1 cellular context compared by ENCODE assay signal in the genomic region with DNA sequence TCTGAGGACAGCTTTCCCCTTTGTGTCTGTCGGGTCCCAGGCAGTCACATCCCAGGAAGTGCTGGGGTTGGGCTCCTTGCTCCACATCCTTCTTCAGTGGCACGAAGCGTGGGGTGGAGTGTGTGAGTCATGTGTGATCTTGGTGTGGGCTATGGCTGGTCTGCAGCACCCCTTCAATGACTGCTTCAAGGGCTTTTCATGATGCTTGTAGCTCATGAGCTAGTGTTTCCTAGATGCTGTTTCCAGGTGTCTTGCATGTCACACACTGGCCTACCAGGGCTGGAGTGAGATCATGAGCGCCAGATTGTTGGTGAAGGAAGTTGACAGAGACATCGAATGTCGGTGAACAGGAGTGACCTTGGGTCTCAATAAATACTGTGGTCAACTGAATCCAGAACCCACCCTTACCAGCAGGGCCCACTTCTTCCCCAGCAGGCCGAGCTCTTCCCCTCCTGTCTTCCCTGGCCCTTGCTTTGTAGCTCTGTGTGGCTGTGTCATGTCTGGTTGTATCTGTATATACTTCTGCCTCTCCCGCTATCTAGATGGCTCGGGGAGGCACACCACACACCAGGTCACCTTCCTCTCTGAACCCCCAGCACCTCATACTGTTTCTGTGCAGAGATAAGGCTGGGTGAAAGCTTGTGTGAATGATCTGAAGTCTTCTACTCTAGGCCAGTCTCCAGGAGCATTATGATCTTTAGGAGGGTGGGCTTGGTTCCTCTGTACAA.
TF ChIP-seq lines count a peak whose summit lies in the region.

No MANE protein-coding gene starts in this region.

TF ChIP-seq in K562, 482 proteins besides CTCF, POLR2A, EP300 and RAD21 (continues in another document):
- TF ChIP-seq, protein P1, sequence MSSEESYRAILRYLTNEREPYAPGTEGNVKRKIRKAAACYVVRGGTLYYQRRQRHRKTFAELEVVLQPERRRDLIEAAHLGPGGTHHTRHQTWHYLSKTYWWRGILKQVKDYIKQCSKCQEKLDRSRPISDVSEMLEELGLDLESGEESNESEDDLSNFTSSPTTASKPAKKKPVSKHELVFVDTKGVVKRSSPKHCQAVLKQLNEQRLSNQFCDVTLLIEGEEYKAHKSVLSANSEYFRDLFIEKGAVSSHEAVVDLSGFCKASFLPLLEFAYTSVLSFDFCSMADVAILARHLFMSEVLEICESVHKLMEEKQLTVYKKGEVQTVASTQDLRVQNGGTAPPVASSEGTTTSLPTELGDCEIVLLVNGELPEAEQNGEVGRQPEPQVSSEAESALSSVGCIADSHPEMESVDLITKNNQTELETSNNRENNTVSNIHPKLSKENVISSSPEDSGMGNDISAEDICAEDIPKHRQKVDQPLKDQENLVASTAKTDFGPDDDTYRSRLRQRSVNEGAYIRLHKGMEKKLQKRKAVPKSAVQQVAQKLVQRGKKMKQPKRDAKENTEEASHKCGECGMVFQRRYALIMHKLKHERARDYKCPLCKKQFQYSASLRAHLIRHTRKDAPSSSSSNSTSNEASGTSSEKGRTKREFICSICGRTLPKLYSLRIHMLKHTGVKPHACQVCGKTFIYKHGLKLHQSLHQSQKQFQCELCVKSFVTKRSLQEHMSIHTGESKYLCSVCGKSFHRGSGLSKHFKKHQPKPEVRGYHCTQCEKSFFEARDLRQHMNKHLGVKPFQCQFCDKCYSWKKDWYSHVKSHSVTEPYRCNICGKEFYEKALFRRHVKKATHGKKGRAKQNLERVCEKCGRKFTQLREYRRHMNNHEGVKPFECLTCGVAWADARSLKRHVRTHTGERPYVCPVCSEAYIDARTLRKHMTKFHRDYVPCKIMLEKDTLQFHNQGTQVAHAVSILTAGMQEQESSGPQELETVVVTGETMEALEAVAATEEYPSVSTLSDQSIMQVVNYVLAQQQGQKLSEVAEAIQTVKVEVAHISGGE (CRISPR knock-in tag; IDR thresholded peaks at IDR 0.05), result peak in 1 of 3 experiments; percentile 38; a peak in 1 of 6 replicates
- 0 out of 2 replicates have a peak, but pooled peaks have one; percentile 34 for TF ChIP-seq LEF1 (IDR thresholded peaks at IDR 0.05)
- 0 out of 2 replicates have a peak, but pooled peaks have one; percentile 12 for TF ChIP-seq SMARCC2 (IDR thresholded peaks at IDR 0.05; ENCODE audit: low read depth)
- no peak for TF ChIP-seq GTF2A2 (tag; IDR thresholded peaks at IDR 0.05)
- TF ChIP-seq, protein P2, sequence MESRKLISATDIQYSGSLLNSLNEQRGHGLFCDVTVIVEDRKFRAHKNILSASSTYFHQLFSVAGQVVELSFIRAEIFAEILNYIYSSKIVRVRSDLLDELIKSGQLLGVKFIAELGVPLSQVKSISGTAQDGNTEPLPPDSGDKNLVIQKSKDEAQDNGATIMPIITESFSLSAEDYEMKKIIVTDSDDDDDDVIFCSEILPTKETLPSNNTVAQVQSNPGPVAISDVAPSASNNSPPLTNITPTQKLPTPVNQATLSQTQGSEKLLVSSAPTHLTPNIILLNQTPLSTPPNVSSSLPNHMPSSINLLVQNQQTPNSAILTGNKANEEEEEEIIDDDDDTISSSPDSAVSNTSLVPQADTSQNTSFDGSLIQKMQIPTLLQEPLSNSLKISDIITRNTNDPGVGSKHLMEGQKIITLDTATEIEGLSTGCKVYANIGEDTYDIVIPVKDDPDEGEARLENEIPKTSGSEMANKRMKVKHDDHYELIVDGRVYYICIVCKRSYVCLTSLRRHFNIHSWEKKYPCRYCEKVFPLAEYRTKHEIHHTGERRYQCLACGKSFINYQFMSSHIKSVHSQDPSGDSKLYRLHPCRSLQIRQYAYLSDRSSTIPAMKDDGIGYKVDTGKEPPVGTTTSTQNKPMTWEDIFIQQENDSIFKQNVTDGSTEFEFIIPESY (CRISPR knock-in tag; IDR thresholded peaks at IDR 0.05), result peak; percentile 45; the same call in 1 of the 2 replicates
- TF ChIP-seq MTA2 (IDR thresholded peaks at IDR 0.05; ENCODE audit: low read depth), result 0 out of 2 replicates have a peak, but pooled peaks have one; percentile 12
- 0 out of 2 replicates have a peak, but pooled peaks have one; percentile 10 for TF ChIP-seq TOE1 (IDR thresholded peaks at IDR 0.05; ENCODE audit: borderline replicate concordance)
- no peak for TF ChIP-seq TOE1 (CRISPR knock-in tag; IDR thresholded peaks at IDR 0.05; ENCODE audit: borderline replicate concordance, low read depth)
- TF ChIP-seq, protein P3, sequence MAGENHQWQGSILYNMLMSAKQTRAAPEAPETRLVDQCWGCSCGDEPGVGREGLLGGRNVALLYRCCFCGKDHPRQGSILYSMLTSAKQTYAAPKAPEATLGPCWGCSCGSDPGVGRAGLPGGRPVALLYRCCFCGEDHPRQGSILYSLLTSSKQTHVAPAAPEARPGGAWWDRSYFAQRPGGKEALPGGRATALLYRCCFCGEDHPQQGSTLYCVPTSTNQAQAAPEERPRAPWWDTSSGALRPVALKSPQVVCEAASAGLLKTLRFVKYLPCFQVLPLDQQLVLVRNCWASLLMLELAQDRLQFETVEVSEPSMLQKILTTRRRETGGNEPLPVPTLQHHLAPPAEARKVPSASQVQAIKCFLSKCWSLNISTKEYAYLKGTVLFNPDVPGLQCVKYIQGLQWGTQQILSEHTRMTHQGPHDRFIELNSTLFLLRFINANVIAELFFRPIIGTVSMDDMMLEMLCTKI (IDR thresholded peaks at IDR 0.05; ENCODE audit: partially characterized antibody), result no peak
- no peak for TF ChIP-seq MYC (IDR thresholded peaks at IDR 0.05; ENCODE audit: low read depth, low read length)
- TF ChIP-seq MYC (CRISPR knock-in tag; IDR thresholded peaks at IDR 0.05; ENCODE audit: borderline replicate concordance, low read depth), result no peak
- peak; percentile 61 for TF ChIP-seq FOSL1 (tag; conservative IDR thresholded peaks at IDR 0.05)
- TF ChIP-seq, protein P4, sequence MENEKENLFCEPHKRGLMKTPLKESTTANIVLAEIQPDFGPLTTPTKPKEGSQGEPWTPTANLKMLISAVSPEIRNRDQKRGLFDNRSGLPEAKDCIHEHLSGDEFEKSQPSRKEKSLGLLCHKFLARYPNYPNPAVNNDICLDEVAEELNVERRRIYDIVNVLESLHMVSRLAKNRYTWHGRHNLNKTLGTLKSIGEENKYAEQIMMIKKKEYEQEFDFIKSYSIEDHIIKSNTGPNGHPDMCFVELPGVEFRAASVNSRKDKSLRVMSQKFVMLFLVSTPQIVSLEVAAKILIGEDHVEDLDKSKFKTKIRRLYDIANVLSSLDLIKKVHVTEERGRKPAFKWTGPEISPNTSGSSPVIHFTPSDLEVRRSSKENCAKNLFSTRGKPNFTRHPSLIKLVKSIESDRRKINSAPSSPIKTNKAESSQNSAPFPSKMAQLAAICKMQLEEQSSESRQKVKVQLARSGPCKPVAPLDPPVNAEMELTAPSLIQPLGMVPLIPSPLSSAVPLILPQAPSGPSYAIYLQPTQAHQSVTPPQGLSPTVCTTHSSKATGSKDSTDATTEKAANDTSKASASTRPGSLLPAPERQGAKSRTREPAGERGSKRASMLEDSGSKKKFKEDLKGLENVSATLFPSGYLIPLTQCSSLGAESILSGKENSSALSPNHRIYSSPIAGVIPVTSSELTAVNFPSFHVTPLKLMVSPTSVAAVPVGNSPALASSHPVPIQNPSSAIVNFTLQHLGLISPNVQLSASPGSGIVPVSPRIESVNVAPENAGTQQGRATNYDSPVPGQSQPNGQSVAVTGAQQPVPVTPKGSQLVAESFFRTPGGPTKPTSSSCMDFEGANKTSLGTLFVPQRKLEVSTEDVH (IDR thresholded peaks at IDR 0.05; ENCODE audit: low read depth, partially characterized antibody), result no peak
- 0 out of 3 replicates have a peak, but pooled peaks of 1 of the 2 experiments have one; percentile 20 for TF ChIP-seq CBX3 (IDR thresholded peaks at IDR 0.05; ENCODE audit: borderline replicate concordance in 1 of 2, low read length in 2 of 2)
- no peak for TF ChIP-seq NR2C1 (IDR thresholded peaks at IDR 0.05)
- TF ChIP-seq NR2C1 (tag; IDR thresholded peaks at IDR 0.05), result peak; percentile 24; the same call in 1 of the 2 replicates
- TF ChIP-seq, protein P5, sequence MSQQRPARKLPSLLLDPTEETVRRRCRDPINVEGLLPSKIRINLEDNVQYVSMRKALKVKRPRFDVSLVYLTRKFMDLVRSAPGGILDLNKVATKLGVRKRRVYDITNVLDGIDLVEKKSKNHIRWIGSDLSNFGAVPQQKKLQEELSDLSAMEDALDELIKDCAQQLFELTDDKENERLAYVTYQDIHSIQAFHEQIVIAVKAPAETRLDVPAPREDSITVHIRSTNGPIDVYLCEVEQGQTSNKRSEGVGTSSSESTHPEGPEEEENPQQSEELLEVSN (IDR thresholded peaks at IDR 0.05; ENCODE audit: borderline replicate concordance in 1 of 2, extremely low read depth in 1 of 2, insufficient read depth in 1 of 2, insufficient read length in 1 of 2, low read depth in 1 of 2, low read length in 1 of 2, poor library complexity in 1 of 2, severe bottlenecking in 1 of 2), result peak in 1 of 2 experiments; percentile 32
- TF ChIP-seq, protein P6, sequence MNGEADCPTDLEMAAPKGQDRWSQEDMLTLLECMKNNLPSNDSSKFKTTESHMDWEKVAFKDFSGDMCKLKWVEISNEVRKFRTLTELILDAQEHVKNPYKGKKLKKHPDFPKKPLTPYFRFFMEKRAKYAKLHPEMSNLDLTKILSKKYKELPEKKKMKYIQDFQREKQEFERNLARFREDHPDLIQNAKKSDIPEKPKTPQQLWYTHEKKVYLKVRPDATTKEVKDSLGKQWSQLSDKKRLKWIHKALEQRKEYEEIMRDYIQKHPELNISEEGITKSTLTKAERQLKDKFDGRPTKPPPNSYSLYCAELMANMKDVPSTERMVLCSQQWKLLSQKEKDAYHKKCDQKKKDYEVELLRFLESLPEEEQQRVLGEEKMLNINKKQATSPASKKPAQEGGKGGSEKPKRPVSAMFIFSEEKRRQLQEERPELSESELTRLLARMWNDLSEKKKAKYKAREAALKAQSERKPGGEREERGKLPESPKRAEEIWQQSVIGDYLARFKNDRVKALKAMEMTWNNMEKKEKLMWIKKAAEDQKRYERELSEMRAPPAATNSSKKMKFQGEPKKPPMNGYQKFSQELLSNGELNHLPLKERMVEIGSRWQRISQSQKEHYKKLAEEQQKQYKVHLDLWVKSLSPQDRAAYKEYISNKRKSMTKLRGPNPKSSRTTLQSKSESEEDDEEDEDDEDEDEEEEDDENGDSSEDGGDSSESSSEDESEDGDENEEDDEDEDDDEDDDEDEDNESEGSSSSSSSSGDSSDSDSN (IDR thresholded peaks at IDR 0.05; ENCODE audit: borderline replicate concordance in 1 of 2, low read depth in 2 of 2, low read length in 2 of 2), result peak in 1 of 2 experiments; percentile 58; a peak in 1 of 4 replicates
- peak; percentile 63 for TF ChIP-seq TCF3 (CRISPR knock-in tag; IDR thresholded peaks at IDR 0.05)
- TF ChIP-seq, protein P7, sequence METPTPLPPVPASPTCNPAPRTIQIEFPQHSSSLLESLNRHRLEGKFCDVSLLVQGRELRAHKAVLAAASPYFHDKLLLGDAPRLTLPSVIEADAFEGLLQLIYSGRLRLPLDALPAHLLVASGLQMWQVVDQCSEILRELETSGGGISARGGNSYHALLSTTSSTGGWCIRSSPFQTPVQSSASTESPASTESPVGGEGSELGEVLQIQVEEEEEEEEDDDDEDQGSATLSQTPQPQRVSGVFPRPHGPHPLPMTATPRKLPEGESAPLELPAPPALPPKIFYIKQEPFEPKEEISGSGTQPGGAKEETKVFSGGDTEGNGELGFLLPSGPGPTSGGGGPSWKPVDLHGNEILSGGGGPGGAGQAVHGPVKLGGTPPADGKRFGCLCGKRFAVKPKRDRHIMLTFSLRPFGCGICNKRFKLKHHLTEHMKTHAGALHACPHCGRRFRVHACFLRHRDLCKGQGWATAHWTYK (CRISPR knock-in tag; IDR thresholded peaks at IDR 0.05), result 0 out of 2 replicates have a peak, but pooled peaks have one; percentile 54
- peak; percentile 26; the same call in 1 of the 2 replicates for TF ChIP-seq ELF2 (CRISPR knock-in tag; IDR thresholded peaks at IDR 0.05)
- TF ChIP-seq RBBP5 (IDR thresholded peaks at IDR 0.05; ENCODE audit: borderline replicate concordance, insufficient read depth, low read length, poor library complexity, severe bottlenecking), result peak; percentile 28
- peak; percentile 71 for TF ChIP-seq ARID1B (IDR thresholded peaks at IDR 0.05)
- 0 out of 2 replicates have a peak, but pooled peaks have one; percentile 17 for TF ChIP-seq ZNF76 (CRISPR knock-in tag; IDR thresholded peaks at IDR 0.05; ENCODE audit: borderline replicate concordance)
- peak; percentile 26; the same call in 1 of the 2 replicates for TF ChIP-seq NCOR1 (IDR thresholded peaks at IDR 0.05)
- no peak for TF ChIP-seq NR4A1 (CRISPR knock-in tag; IDR thresholded peaks at IDR 0.05)
- TF ChIP-seq NR4A1 (tag; IDR thresholded peaks at IDR 0.05), result peak; percentile 64; the same call in 1 of the 2 replicates
- TF ChIP-seq, protein P8, sequence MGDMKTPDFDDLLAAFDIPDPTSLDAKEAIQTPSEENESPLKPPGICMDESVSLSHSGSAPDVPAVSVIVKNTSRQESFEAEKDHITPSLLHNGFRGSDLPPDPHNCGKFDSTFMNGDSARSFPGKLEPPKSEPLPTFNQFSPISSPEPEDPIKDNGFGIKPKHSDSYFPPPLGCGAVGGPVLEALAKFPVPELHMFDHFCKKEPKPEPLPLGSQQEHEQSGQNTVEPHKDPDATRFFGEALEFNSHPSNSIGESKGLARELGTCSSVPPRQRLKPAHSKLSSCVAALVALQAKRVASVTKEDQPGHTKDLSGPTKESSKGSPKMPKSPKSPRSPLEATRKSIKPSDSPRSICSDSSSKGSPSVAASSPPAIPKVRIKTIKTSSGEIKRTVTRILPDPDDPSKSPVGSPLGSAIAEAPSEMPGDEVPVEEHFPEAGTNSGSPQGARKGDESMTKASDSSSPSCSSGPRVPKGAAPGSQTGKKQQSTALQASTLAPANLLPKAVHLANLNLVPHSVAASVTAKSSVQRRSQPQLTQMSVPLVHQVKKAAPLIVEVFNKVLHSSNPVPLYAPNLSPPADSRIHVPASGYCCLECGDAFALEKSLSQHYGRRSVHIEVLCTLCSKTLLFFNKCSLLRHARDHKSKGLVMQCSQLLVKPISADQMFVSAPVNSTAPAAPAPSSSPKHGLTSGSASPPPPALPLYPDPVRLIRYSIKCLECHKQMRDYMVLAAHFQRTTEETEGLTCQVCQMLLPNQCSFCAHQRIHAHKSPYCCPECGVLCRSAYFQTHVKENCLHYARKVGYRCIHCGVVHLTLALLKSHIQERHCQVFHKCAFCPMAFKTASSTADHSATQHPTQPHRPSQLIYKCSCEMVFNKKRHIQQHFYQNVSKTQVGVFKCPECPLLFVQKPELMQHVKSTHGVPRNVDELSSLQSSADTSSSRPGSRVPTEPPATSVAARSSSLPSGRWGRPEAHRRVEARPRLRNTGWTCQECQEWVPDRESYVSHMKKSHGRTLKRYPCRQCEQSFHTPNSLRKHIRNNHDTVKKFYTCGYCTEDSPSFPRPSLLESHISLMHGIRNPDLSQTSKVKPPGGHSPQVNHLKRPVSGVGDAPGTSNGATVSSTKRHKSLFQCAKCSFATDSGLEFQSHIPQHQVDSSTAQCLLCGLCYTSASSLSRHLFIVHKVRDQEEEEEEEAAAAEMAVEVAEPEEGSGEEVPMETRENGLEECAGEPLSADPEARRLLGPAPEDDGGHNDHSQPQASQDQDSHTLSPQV (IDR thresholded peaks at IDR 0.05), result peak; percentile 69
- TF ChIP-seq, protein P9, sequence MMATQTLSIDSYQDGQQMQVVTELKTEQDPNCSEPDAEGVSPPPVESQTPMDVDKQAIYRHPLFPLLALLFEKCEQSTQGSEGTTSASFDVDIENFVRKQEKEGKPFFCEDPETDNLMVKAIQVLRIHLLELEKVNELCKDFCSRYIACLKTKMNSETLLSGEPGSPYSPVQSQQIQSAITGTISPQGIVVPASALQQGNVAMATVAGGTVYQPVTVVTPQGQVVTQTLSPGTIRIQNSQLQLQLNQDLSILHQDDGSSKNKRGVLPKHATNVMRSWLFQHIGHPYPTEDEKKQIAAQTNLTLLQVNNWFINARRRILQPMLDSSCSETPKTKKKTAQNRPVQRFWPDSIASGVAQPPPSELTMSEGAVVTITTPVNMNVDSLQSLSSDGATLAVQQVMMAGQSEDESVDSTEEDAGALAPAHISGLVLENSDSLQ (IDR thresholded peaks at IDR 0.05), result 0 out of 2 replicates have a peak, but pooled peaks have one; percentile 5
- no peak for TF ChIP-seq PHB2 (IDR thresholded peaks at IDR 0.05; ENCODE audit: low read depth)
- no peak for TF ChIP-seq COPS2 (conservative IDR thresholded peaks at IDR 0.05)
- no peak for TF ChIP-seq LCOR (CRISPR knock-in tag; IDR thresholded peaks at IDR 0.05)
- TF ChIP-seq MAFK (IDR thresholded peaks at IDR 0.05; ENCODE audit: low read length), result 0 out of 2 replicates have a peak, but pooled peaks have one; percentile 3
